ENCODE assay signal across 27 cellular contexts in genomic region chr1:176701151-176701866, GRCh38.
"Had no signal": no experiment of that assay in that cellular context is flagged by ENCODE, and none has a peak within 500 bp of the region (broad histone marks: within the 10 kb centered on the region; RNA-seq: fewer than 3 reads in every experiment).

No MANE protein-coding gene starts in this region.

- H3K36me3 Mint-ChIP-seq: activated naive CD8-positive, alpha-beta T cell had no signal

- H3K9me3 Mint-ChIP-seq: activated CD4-positive, alpha-beta memory T cell treated with anti-CD3 and anti-CD28 coated beads, Interleukin-2, amount 10 ng/mL, durations not matched to agents 7 days and 5 days; activated naive CD4-positive, alpha-beta T cell treated with anti-CD3 and anti-CD28 coated beads for 36 hours; activated T-helper 17 cell treated with anti-CD3 and anti-CD28 coated beads, Interleukin-2, amount 50 U/mL, for 72 hours had no signal

- H3K27me3 ChIP-seq: brain microvascular endothelial cell, cardiac muscle cell, Peyer's patch, SJCRH30 had no signal

- H3K27ac Mint-ChIP-seq: activated CD4-positive, alpha-beta memory T cell treated with anti-CD3 and anti-CD28 coated beads, Interleukin-2, amount 10 ng/mL, durations not matched to agents 7 days and 5 days; activated naive CD4-positive, alpha-beta T cell treated with anti-CD3 and anti-CD28 coated beads for 36 hours; activated naive CD8-positive, alpha-beta T cell; activated T-helper 17 cell treated with anti-CD3 and anti-CD28 coated beads, Interleukin-2, amount 50 U/mL, for 72 hours had no signal

- H3K4me3 Mint-ChIP-seq: activated CD4-positive, alpha-beta memory T cell treated with anti-CD3 and anti-CD28 coated beads, Interleukin-2, amount 10 ng/mL, durations not matched to agents 7 days and 5 days; activated naive CD4-positive, alpha-beta T cell treated with anti-CD3 and anti-CD28 coated beads for 36 hours; activated naive CD8-positive, alpha-beta T cell; activated T-helper 17 cell treated with anti-CD3 and anti-CD28 coated beads, Interleukin-2, amount 50 U/mL, for 72 hours had no signal

- H3K9me3 ChIP-seq: Peyer's patch, SJCRH30, SK-N-SH had no signal

- H3K4me1 ChIP-seq: Peyer's patch, SJCRH30 had no signal

- H3K4me1 Mint-ChIP-seq: activated CD4-positive, alpha-beta memory T cell treated with anti-CD3 and anti-CD28 coated beads, Interleukin-2, amount 10 ng/mL, durations not matched to agents 7 days and 5 days; activated T-helper 17 cell treated with anti-CD3 and anti-CD28 coated beads, Interleukin-2, amount 50 U/mL, for 72 hours had no signal

- H3K4me2 ChIP-seq: SK-N-SH had no signal

- ATAC-seq: activated T-helper 17 cell treated with anti-CD3 and anti-CD28 coated beads, Interleukin-2, amount 50 U/mL, for 72 hours had no signal

- H3K9ac ChIP-seq: SK-N-SH had no signal

- H3K4me3 ChIP-seq: cardiac muscle cell, Peyer's patch, SJCRH30 had no signal

- H3K27me3 Mint-ChIP-seq: activated CD4-positive, alpha-beta memory T cell treated with anti-CD3 and anti-CD28 coated beads, Interleukin-2, amount 10 ng/mL, durations not matched to agents 7 days and 5 days had no signal

- H3K36me3 ChIP-seq: brain microvascular endothelial cell, cardiac muscle cell, Peyer's patch, SJCRH30 had no signal

- DNase-seq: activated CD4-positive, alpha-beta memory T cell treated with anti-CD3 and anti-CD28 coated beads, Interleukin-2, amount 10 ng/mL, durations not matched to agents 7 days and 5 days; activated CD4-positive, alpha-beta T cell treated with anti-CD3 and anti-CD28 coated beads, Interleukin-2, amount 50 U/mL, for 1 hour; activated CD4-positive, CD25-positive, alpha-beta regulatory T cell; activated gamma-delta T cell; activated naive CD4-positive, alpha-beta T cell treated with anti-CD3 and anti-CD28 coated beads for 36 hours; activated T-cell treated with anti-CD3 and anti-CD28 coated beads for 4 hours; activated T-cell treated with anti-CD3 and anti-CD28 coated beads, Interleukin-2, amount 50 U/mL, for 48 hours; amygdala; brain microvascular endothelial cell; IMR-90; KBM-7; MV-4-11; NCI-H1092 treated with DMSO at 0.1 percent for 48 hours; NCI-H1417 treated with DMSO at 0.1 percent for 48 hours; NCI-H187; NCI-H2081; NCI-H69; Peyer's patch; Right ventricle myocardium superior; SJCRH30; SK-N-SH; T-helper 1 cell had no signal

- H3K27ac ChIP-seq: brain microvascular endothelial cell, cardiac muscle cell, Peyer's patch, RWPE1, SJCRH30, VCaP had no signal
